8 cellular contexts compared by ENCODE assay signal in the genomic region with DNA sequence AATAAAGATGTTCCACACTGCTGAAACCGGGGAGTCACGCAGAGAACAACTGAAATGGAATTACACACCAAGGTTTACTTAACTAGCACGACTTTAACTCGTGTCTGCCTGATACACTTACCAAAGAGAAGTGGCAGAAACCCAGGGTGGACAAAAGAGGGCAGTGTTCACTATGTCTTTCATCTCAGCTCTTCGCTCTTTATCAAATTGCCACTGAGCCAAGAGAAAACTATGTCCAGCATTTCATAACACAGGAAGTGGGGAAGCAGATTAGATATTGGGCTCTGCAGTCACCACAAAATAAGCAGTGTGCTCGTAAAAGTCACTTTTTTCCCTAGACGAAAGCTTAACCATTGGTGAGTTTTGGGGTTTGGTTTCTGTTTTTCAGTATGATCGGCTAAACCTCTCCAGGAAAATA.
DNase-seq lines count a peak whose midpoint lies in the region; ATAC-seq and TF ChIP-seq lines count a peak whose summit lies in the region.

No MANE protein-coding gene starts in this region.

- H3K36me3 Mint-ChIP-seq in activated naive CD8-positive, alpha-beta T cell treated with anti-CD3 and anti-CD28 coated beads, Interleukin-2, amount 10 ng/mL, durations not matched to agents 7 days and 5 days, result no peaks in the 10 kb centered on the region
- H3K36me3 Mint-ChIP-seq in activated T-cell treated with anti-CD3 and anti-CD28 coated beads, Interleukin-2, amount 50 U/mL, for 24 hours (ENCODE audit: low read depth), result no peaks in the 10 kb centered on the region

- H3K27ac Mint-ChIP-seq in activated naive CD8-positive, alpha-beta T cell treated with anti-CD3 and anti-CD28 coated beads, Interleukin-2, amount 10 ng/mL, durations not matched to agents 7 days and 5 days, result no peak overlapping the region
- no peak overlapping the region for H3K27ac Mint-ChIP-seq in activated T-cell treated with anti-CD3 and anti-CD28 coated beads, Interleukin-2, amount 50 U/mL, for 24 hours

- TF ChIP-seq CTCF in heart left ventricle (IDR thresholded peaks at IDR 0.05) (peak; percentile 40 to 83 (median 67)), psoas muscle (IDR thresholded peaks at IDR 0.05) (peak; percentile 68)

- H3K9me3 ChIP-seq in heart left ventricle, result no peaks in the 10 kb centered on the region
- H3K9me3 ChIP-seq in psoas muscle, result no peaks in the 10 kb centered on the region

- H3K27ac ChIP-seq in heart left ventricle, result peak overlapping the region in 8 of 12 donors; percentile 27 to 63 (median 40)
- H3K27ac ChIP-seq in psoas muscle, result no peak overlapping the region

- no peaks in the 10 kb centered on the region for H3K9me3 Mint-ChIP-seq in activated naive CD8-positive, alpha-beta T cell treated with anti-CD3 and anti-CD28 coated beads, Interleukin-2, amount 10 ng/mL, durations not matched to agents 7 days and 5 days
- no peaks in the 10 kb centered on the region for H3K9me3 Mint-ChIP-seq in activated T-cell treated with anti-CD3 and anti-CD28 coated beads, Interleukin-2, amount 50 U/mL, for 24 hours

- H3K4me3 ChIP-seq in H7 (ENCODE audit: insufficient read depth, low read depth, low read length), result no peak overlapping the region
- H3K4me3 ChIP-seq in heart left ventricle, result peak overlapping the region in 8 of 12 donors; percentile 12 to 42 (median 27)
- peak overlapping the region; percentile 44 for H3K4me3 ChIP-seq in psoas muscle

- POLR2A ChIA-PET in activated naive CD8-positive, alpha-beta T cell treated with anti-CD3 and anti-CD28 coated beads, Interleukin-2, amount 10 ng/mL, durations not matched to agents 7 days and 5 days (lab: Charles Lee), result no interaction called here

- H3K4me1 ChIP-seq in heart left ventricle (peaks cover 0 to 37% (median 14%) of the 10 kb centered on the region in 12 donors), psoas muscle (peaks cover 19% of the 10 kb centered on the region)

- no peak for TF ChIP-seq POLR2A in heart left ventricle (IDR thresholded peaks at IDR 0.05)

- peaks cover 39% of the 10 kb centered on the region for H3K27me3 Mint-ChIP-seq in activated naive CD8-positive, alpha-beta T cell treated with anti-CD3 and anti-CD28 coated beads, Interleukin-2, amount 10 ng/mL, durations not matched to agents 7 days and 5 days
- H3K27me3 Mint-ChIP-seq in activated T-cell treated with anti-CD3 and anti-CD28 coated beads, Interleukin-2, amount 50 U/mL, for 24 hours, result peaks cover 70% of the 10 kb centered on the region

- H3K27me3 ChIP-seq in H7 (ENCODE audit: control insufficient read depth, insufficient read depth, low read length) (no peaks in the 10 kb centered on the region), heart left ventricle (peaks cover 0 to 32% (median 11%) of the 10 kb centered on the region in 9 donors), psoas muscle (ENCODE audit: insufficient read depth in 3 of 3, low read length in 2 of 3) (peaks cover 0 to 16% (median 0%) of the 10 kb centered on the region in 3 donors)

- peak; percentile 71 for ATAC-seq in activated naive CD8-positive, alpha-beta T cell treated with anti-CD3 and anti-CD28 coated beads, Interleukin-2, amount 10 ng/mL, durations not matched to agents 7 days and 5 days (ENCODE audit: low read depth)
- ATAC-seq in heart left ventricle (peak; percentile 84 to 94 (median 93)), psoas muscle (peak; percentile 85 to 94 (median 89)), HG03457 (IDR thresholded peaks at IDR 0.05; ENCODE audit: unreplicated experiment) (no peak)

- H3K36me3 ChIP-seq in H7 (replicated peaks; ENCODE audit: control insufficient read depth, insufficient read depth, low read length), result no peaks in the 10 kb centered on the region
- H3K36me3 ChIP-seq in heart left ventricle, result no peaks in the 10 kb centered on the region
- H3K36me3 ChIP-seq in psoas muscle (ENCODE audit: insufficient read depth in 1 of 2, low read depth in 1 of 2), result no peaks in the 10 kb centered on the region

- peak overlapping the region; percentile 54 for H3K4me3 Mint-ChIP-seq in activated naive CD8-positive, alpha-beta T cell treated with anti-CD3 and anti-CD28 coated beads, Interleukin-2, amount 10 ng/mL, durations not matched to agents 7 days and 5 days
- no peak overlapping the region for H3K4me3 Mint-ChIP-seq in activated T-cell treated with anti-CD3 and anti-CD28 coated beads, Interleukin-2, amount 50 U/mL, for 24 hours

- peaks cover 10% of the 10 kb centered on the region for H3K4me1 Mint-ChIP-seq in activated naive CD8-positive, alpha-beta T cell treated with anti-CD3 and anti-CD28 coated beads, Interleukin-2, amount 10 ng/mL, durations not matched to agents 7 days and 5 days
- H3K4me1 Mint-ChIP-seq in activated T-cell treated with anti-CD3 and anti-CD28 coated beads, Interleukin-2, amount 50 U/mL, for 24 hours (ENCODE audit: low read depth), result peaks cover 15% of the 10 kb centered on the region

- DNase-seq in DMS114 treated with DMSO at 0.1 percent for 48 hours (lab: John Stamatoyannopoulos, UW; ENCODE audit: unreplicated experiment) (peak; percentile 23), H7 (peak; percentile 15), NCI-H345 (lab: John Stamatoyannopoulos, UW) (peak; percentile 42), heart left ventricle (peak in 3 of 5 donors; percentile 37 to 50 (median 44)), psoas muscle (no peak)
- no peak for DNase-seq in activated naive CD8-positive, alpha-beta T cell treated with anti-CD3 and anti-CD28 coated beads, Interleukin-2, amount 10 ng/mL, durations not matched to agents 7 days and 5 days
- DNase-seq in activated T-cell treated with anti-CD3 and anti-CD28 coated beads, Interleukin-2, amount 50 U/mL, for 24 hours, result no peak

- 4 to 5% (median 4%) methylated on average over 8 of the region's 8 CpGs for WGBS in heart left ventricle, 4 donors
- 5 to 9% (median 6%) methylated on average over 8 of the region's 8 CpGs for WGBS in psoas muscle, 3 donors

- intact Hi-C loops in heart left ventricle (cut with DNase I) (loop anchor here (1.0 to 10.0 kb wide), 13 partner anchors 201 to 894 kb away; a partner anchor contains a TSS), psoas muscle (cut with DNase I) (loop anchor here (2.0 to 10.0 kb wide), 5 partner anchors 204 to 424 kb away; a partner anchor contains a TSS)

Comparison
In these comparisons a context has a peak if more than half of its experiments do, and no peak if none do; other contexts are left out.
1. DNase-seq: peak in DMS114 treated with DMSO at 0.1 percent for 48 hours (single experiment), H7 (single experiment), NCI-H345 (single experiment) and heart left ventricle (3 of 5); none in activated naive CD8-positive, alpha-beta T cell treated with anti-CD3 and anti-CD28 coated beads, Interleukin-2, amount 10 ng/mL, durations not matched to agents 7 days and 5 days (single experiment), psoas muscle (0 of 2) and activated T-cell treated with anti-CD3 and anti-CD28 coated beads, Interleukin-2, amount 50 U/mL, for 24 hours (single experiment).